13 cellular contexts compared by ENCODE assay signal in the genomic region with DNA sequence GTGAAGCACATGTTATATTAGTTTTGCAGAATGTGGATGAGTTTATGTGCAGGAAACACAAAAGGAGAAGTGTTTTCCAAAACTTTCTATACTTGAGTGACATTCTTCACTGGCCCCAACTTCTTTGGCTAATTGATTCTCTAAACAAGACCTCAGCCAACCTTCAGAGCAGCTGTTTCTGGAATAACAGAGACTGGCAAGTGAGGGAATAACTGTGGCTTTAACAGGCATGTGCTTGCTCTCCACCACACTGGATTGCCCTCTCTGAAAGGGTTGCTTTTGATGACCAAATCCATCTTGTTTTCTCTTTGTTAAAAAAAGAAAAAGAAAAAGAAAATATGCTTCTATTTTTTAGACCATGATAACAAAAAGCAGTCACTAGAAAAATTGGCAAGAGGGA.
A peak's percentile ranks its signal among the peaks of the same experiment; 100 is the strongest.
DNase-seq lines count a peak whose midpoint lies in the region; ATAC-seq and TF ChIP-seq lines count a peak whose summit lies in the region.
"Had no signal": no experiment of that assay in that cellular context is flagged by ENCODE, and none has a peak within 500 bp of the region (broad histone marks: within the 10 kb centered on the region; RNA-seq: fewer than 3 reads in every experiment).

No MANE protein-coding gene starts in this region.

- H3K4me1 ChIP-seq in thyroid gland = peaks cover 0 to 21% of the 10 kb centered on the region in 2 donors
- H3K4me1 ChIP-seq: BLaER1 treated with 17β-estradiol and CSF1 and Interleukin-3, amounts not matched to agents 10 nM and 100 nM had no signal

- DNase-seq in LHCN-M2 (ENCODE audit: low read depth) (peak; percentile 41), astrocyte of the hippocampus (ENCODE audit: low read depth, low spot score) (peak; percentile 40), myocyte (ENCODE audit: low read depth) (peak; percentile 93), thyroid gland (peak; percentile 29 to 56), HuH-7 (ENCODE audit: low spot score) (no peak), sciatic nerve (ENCODE audit: low spot score) (no peak)
- DNase-seq: 8988T; Calu3; CD8-positive, alpha-beta T cell; H9 had no signal

- H3K27ac ChIP-seq in thyroid gland = peak overlapping the region; percentile 70 to 74 (median 70)
- H3K27ac ChIP-seq: BLaER1 treated with 17β-estradiol and CSF1 and Interleukin-3, amounts not matched to agents 10 nM and 100 nM had no signal

- H3K9me3 ChIP-seq in thyroid gland = no peaks in the 10 kb centered on the region

- intact Hi-C loops in thyroid gland (cut with DNase I) (no loop called here), sciatic nerve (cut with DNase I) (no loop called here)

- TF ChIP-seq CTCF in thyroid gland (IDR thresholded peaks at IDR 0.05) = no peak

- ATAC-seq in HG02610 (IDR thresholded peaks at IDR 0.05; ENCODE audit: unreplicated experiment) (no peak), sciatic nerve (no peak)
- ATAC-seq: CD8-positive, alpha-beta T cell; HepG2 had no signal

- no peaks in the 10 kb centered on the region for H3K36me3 ChIP-seq in thyroid gland
- H3K36me3 ChIP-seq: BLaER1 treated with 17β-estradiol and CSF1 and Interleukin-3, amounts not matched to agents 10 nM and 100 nM had no signal

- TF ChIP-seq POLR2A in thyroid gland (IDR thresholded peaks at IDR 0.05) = no peak

- no peaks in the 10 kb centered on the region for H3K27me3 ChIP-seq in thyroid gland
- H3K27me3 ChIP-seq: BLaER1 treated with 17β-estradiol and CSF1 and Interleukin-3, amounts not matched to agents 10 nM and 100 nM had no signal

- no peak overlapping the region for H3K4me3 ChIP-seq in thyroid gland (replicated peaks in 1 of 3)
- H3K4me3 ChIP-seq: BLaER1 treated with 17β-estradiol and CSF1 and Interleukin-3, amounts not matched to agents 10 nM and 100 nM had no signal

Comparison
In these comparisons a context has a peak if more than half of its experiments do, and no peak if none do; other contexts are left out.
1. DNase-seq: peak in LHCN-M2 (single experiment), astrocyte of the hippocampus (single experiment), myocyte (single experiment) and thyroid gland (2 of 2); none in HuH-7 (single experiment) and sciatic nerve (single experiment).